Comparison of ENCODE assay signal across 9 cellular contexts in genomic region chr1:151284013-151284577, GRCh38. TPM values are rescaled to one million over a fixed set of nuclear protein-coding genes. Genes with fewer than 3 reads are reported as not detected.
DNase-seq lines count a peak whose midpoint lies in the region; ATAC-seq and TF ChIP-seq lines count a peak whose summit lies in the region.
"Had no signal": no experiment of that assay in that cellular context is flagged by ENCODE, and none has a peak within 500 bp of the region (broad histone marks: within the 10 kb centered on the region; RNA-seq: fewer than 3 reads in every experiment).

No MANE protein-coding gene starts in this region.

- CTCF ChIA-PET in activated CD8-positive, alpha-beta T cell treated with anti-CD3 and anti-CD28 coated beads for 36 hours (lab: Charles Lee): interaction anchor here (1.1 to 4.2 kb wide), 6 partner anchors 12 to 56 kb away, joined by 3 to 22 read pairs (median 4); no protein-coding TSS in a partner anchor

- H3K9me3 ChIP-seq in iPS-20b (ENCODE audit: insufficient read depth, low read depth, low read length) (no peaks in the 10 kb centered on the region), stomach (no peaks in the 10 kb centered on the region)

- peaks cover 4 to 9% of the 10 kb centered on the region in 2 donors for H3K36me3 Mint-ChIP-seq in activated T-cell treated with anti-CD3 and anti-CD28 coated beads, Interleukin-2, amount 50 U/mL, for 72 hours (ENCODE audit: insufficient read depth in 2 of 2)
- H3K36me3 Mint-ChIP-seq in activated CD8-positive, alpha-beta T cell treated with anti-CD3 and anti-CD28 coated beads for 36 hours (ENCODE audit: low read depth): peaks cover 26% of the 10 kb centered on the region

- H3K4me3 ChIP-seq in iPS-20b (ENCODE audit: low read length): peak overlapping the region; percentile 86; the same call in 1 of the 2 replicates
- peak overlapping the region in 3 of 4 donors; percentile 68 to 92 (median 79) for H3K4me3 ChIP-seq in stomach

- no peak for TF ChIP-seq EP300 in stomach (IDR thresholded peaks at IDR 0.05)

- H3K4me1 ChIP-seq in iPS-20b (ENCODE audit: insufficient read depth, low read length): peaks cover 5% of the 10 kb centered on the region; the same call in 1 of the 2 replicates
- peaks cover 16 to 40% (median 29%) of the 10 kb centered on the region in 4 donors for H3K4me1 ChIP-seq in stomach

- POLR2A ChIA-PET in activated CD8-positive, alpha-beta T cell treated with anti-CD3 and anti-CD28 coated beads for 36 hours (lab: Charles Lee): interaction anchor here (0.5 to 4.0 kb wide), 12 partner anchors 10 to 116 kb away, joined by 3 to 35 read pairs (median 4); partner anchors contain the start of genes PI4KB, PSMD4, RFX5 and VPS72

- 46 to 61% (median 51%) methylated on average over 2 of the region's 2 CpGs for WGBS in stomach, 5 donors

- H3K27me3 Mint-ChIP-seq in activated T-cell treated with anti-CD3 and anti-CD28 coated beads, Interleukin-2, amount 50 U/mL, for 72 hours (ENCODE audit: low read depth): no peaks in the 10 kb centered on the region
- H3K27me3 Mint-ChIP-seq in activated CD8-positive, alpha-beta T cell treated with anti-CD3 and anti-CD28 coated beads for 36 hours: no peaks in the 10 kb centered on the region

- peaks cover 50% of the 10 kb centered on the region for H3K4me1 Mint-ChIP-seq in activated T-cell treated with anti-CD3 and anti-CD28 coated beads, Interleukin-2, amount 50 U/mL, for 72 hours (ENCODE audit: low read depth)
- H3K4me1 Mint-ChIP-seq in activated CD8-positive, alpha-beta T cell treated with anti-CD3 and anti-CD28 coated beads for 36 hours (ENCODE audit: low read depth): peaks cover 15% of the 10 kb centered on the region

- no peaks in the 10 kb centered on the region for H3K27me3 ChIP-seq in iPS-20b (ENCODE audit: insufficient read depth, low read length)
- no peaks in the 10 kb centered on the region for H3K27me3 ChIP-seq in stomach

- H3K27ac Mint-ChIP-seq in activated T-cell treated with anti-CD3 and anti-CD28 coated beads, Interleukin-2, amount 50 U/mL, for 72 hours: peak overlapping the region; percentile 85
- peak overlapping the region; percentile 94 for H3K27ac Mint-ChIP-seq in activated CD8-positive, alpha-beta T cell treated with anti-CD3 and anti-CD28 coated beads for 36 hours

- no peaks in the 10 kb centered on the region for H3K9me3 Mint-ChIP-seq in activated T-cell treated with anti-CD3 and anti-CD28 coated beads, Interleukin-2, amount 50 U/mL, for 72 hours
- no peaks in the 10 kb centered on the region for H3K9me3 Mint-ChIP-seq in activated CD8-positive, alpha-beta T cell treated with anti-CD3 and anti-CD28 coated beads for 36 hours

- TF ChIP-seq CTCF in activated CD8-positive, alpha-beta T cell treated with anti-CD3 and anti-CD28 coated beads for 36 hours (IDR thresholded peaks at IDR 0.05): no peak
- no peak for TF ChIP-seq CTCF in stomach (IDR thresholded peaks at IDR 0.05)

- TF ChIP-seq POLR2A in stomach (IDR thresholded peaks at IDR 0.05): no peak

- peak overlapping the region; percentile 47; the same call in 1 of the 2 replicates for H3K9ac ChIP-seq in iPS-20b (ENCODE audit: low read depth, low read length)

- H3K4me3 Mint-ChIP-seq in activated T-cell treated with anti-CD3 and anti-CD28 coated beads, Interleukin-2, amount 50 U/mL, for 72 hours: peak overlapping the region; percentile 90 to 93
- H3K4me3 Mint-ChIP-seq in activated CD8-positive, alpha-beta T cell treated with anti-CD3 and anti-CD28 coated beads for 36 hours: peak overlapping the region; percentile 96

- no peak for ATAC-seq in activated T-cell treated with anti-CD3 and anti-CD28 coated beads, Interleukin-2, amount 50 U/mL, for 72 hours (replicated peaks in 1 of 2)
- no peak for ATAC-seq in activated CD8-positive, alpha-beta T cell treated with anti-CD3 and anti-CD28 coated beads for 36 hours

- H3K27ac ChIP-seq in iPS-20b (ENCODE audit: low read length): no peak overlapping the region
- peak overlapping the region in 4 of 5 donors; percentile 92 to 100 (median 98) for H3K27ac ChIP-seq in stomach

- intact Hi-C loops in activated CD8-positive, alpha-beta T cell treated with anti-CD3 and anti-CD28 coated beads for 36 hours (cut with micrococcal nuclease): loop anchor here (5.0 to 10.0 kb wide), 2 partner anchors 58 to 121 kb away; no protein-coding TSS in a partner anchor
- intact Hi-C loops in stomach (cut with DNase I; ENCODE audit: low total_unique reads): no loop called here

- no peak for DNase-seq in activated T-cell treated with anti-CD3 and anti-CD28 coated beads, Interleukin-2, amount 50 U/mL, for 72 hours
- DNase-seq in activated T-cell treated with anti-CD3 and anti-CD28 coated beads, Interleukin-2, amount 50 U/mL, for 1 hour: no peak
- no peak for DNase-seq in activated CD8-positive, alpha-beta T cell treated with anti-CD3 and anti-CD28 coated beads for 36 hours
- DNase-seq in stomach (no peak), activated gamma-delta T cell (lab: John Stamatoyannopoulos, UW) (no peak), ecto neural progenitor cell (ENCODE audit: low spot score) (no peak), NCI-H2171 treated with DMSO at 0.1 percent for 48 hours (lab: John Stamatoyannopoulos, UW) (no peak)
- DNase-seq: SHP77 treated with DMSO at 0.1 percent for 48 hours had no signal

- H3K36me3 ChIP-seq in iPS-20b (ENCODE audit: insufficient read depth, low read depth, low read length) (peaks cover 46% of the 10 kb centered on the region), stomach (peaks cover 32 to 44% (median 44%) of the 10 kb centered on the region in 4 donors)

RNA-seq across cellular contexts. Expression of gene ZNF687, which starts 2.0 kb away (rescaled TPM):
- 10 to 100 TPM; 39.9 to 40.3 TPM for total RNA-seq in activated T-cell treated with anti-CD3 and anti-CD28 coated beads, Interleukin-2, amount 50 U/mL, for 72 hours
- 10 to 100 TPM; 27.3 to 29.5 TPM for total RNA-seq in activated CD8-positive, alpha-beta T cell treated with anti-CD3 and anti-CD28 coated beads for 36 hours
- total RNA-seq in stomach: 10 to 100 TPM; 11.9 to 59.6 (median 19.3) TPM
- polyA plus RNA-seq in stomach: 10 to 100 TPM in 1 of 3 donors, 1 to 10 TPM in 2; 6.8 to 10.8 (median 7.3) TPM

RNA-seq across cellular contexts. Expression of gene PSMD4, which starts 29.6 kb away (rescaled TPM):
- 100 to 1,000 TPM; 168 to 205 TPM for total RNA-seq in activated T-cell treated with anti-CD3 and anti-CD28 coated beads, Interleukin-2, amount 50 U/mL, for 72 hours
- 100 to 1,000 TPM; 203 to 214 TPM for total RNA-seq in activated CD8-positive, alpha-beta T cell treated with anti-CD3 and anti-CD28 coated beads for 36 hours
- total RNA-seq in stomach: 100 to 1,000 TPM in 2 of 5 donors, 10 to 100 TPM in 3; 81.3 to 220 (median 83.2) TPM
- polyA plus RNA-seq in stomach: 100 to 1,000 TPM; 126 to 234 (median 176) TPM

RNA-seq across cellular contexts. Expression of gene PI4KB, which starts 43.1 kb away (rescaled TPM):
- 10 to 100 TPM; 64.8 to 71.4 TPM for total RNA-seq in activated T-cell treated with anti-CD3 and anti-CD28 coated beads, Interleukin-2, amount 50 U/mL, for 72 hours
- total RNA-seq in activated CD8-positive, alpha-beta T cell treated with anti-CD3 and anti-CD28 coated beads for 36 hours: 10 to 100 TPM; 46.6 to 47.3 TPM
- 100 to 1,000 TPM in 2 of 5 donors, 10 to 100 TPM in 3; 33.2 to 187 (median 62.6) TPM for total RNA-seq in stomach
- polyA plus RNA-seq in stomach: 10 to 100 TPM; 24.1 to 33.5 (median 25.3) TPM
